In genomic region chr1:85109475-85109874, GRCh38 we compare ENCODE assay signal across 8 cellular contexts.
A peak's percentile ranks its signal among the peaks of the same experiment; 100 is the strongest.
DNase-seq lines count a peak whose midpoint lies in the region; ATAC-seq and TF ChIP-seq lines count a peak whose summit lies in the region.

No MANE protein-coding gene starts in this region.

- no peaks in the 10 kb centered on the region for H3K36me3 Mint-ChIP-seq in activated CD4-positive, alpha-beta T cell treated with anti-CD3 and anti-CD28 coated beads, Interleukin-2, amount 10 ng/mL, durations not matched to agents 7 days and 5 days (ENCODE audit: low read depth)
- no peaks in the 10 kb centered on the region for H3K36me3 Mint-ChIP-seq in naive thymus-derived CD8-positive, alpha-beta T cell

- CTCF ChIA-PET in activated CD4-positive, alpha-beta T cell treated with anti-CD3 and anti-CD28 coated beads, Interleukin-2, amount 10 ng/mL, durations not matched to agents 7 days and 5 days (lab: Charles Lee): interaction anchor here (0.7 to 2.9 kb wide), 8 partner anchors 81 to 327 kb away, joined by 3 to 19 read pairs (median 3); partner anchors contain the start of genes BCL10 and C1orf52

- H3K4me3 ChIP-seq in GM12864 (ENCODE audit: low read depth, low read length): no peak overlapping the region

- peaks cover 20% of the 10 kb centered on the region for H3K27me3 Mint-ChIP-seq in activated CD4-positive, alpha-beta T cell treated with anti-CD3 and anti-CD28 coated beads, Interleukin-2, amount 10 ng/mL, durations not matched to agents 7 days and 5 days
- H3K27me3 Mint-ChIP-seq in naive thymus-derived CD8-positive, alpha-beta T cell: peaks cover 0 to 3% (median 0%) of the 10 kb centered on the region in 5 donors

- peak; percentile 37 for DNase-seq in A172 (ENCODE audit: low spot score)
- no peak for DNase-seq in GM12864 (ENCODE audit: low read depth)
- peak; percentile 73 for DNase-seq in NCI-H345 (lab: John Stamatoyannopoulos, UW)
- DNase-seq in activated CD4-positive, alpha-beta T cell treated with anti-CD3 and anti-CD28 coated beads, Interleukin-2, amount 10 ng/mL, durations not matched to agents 7 days and 5 days: peak; percentile 44
- DNase-seq in naive thymus-derived CD8-positive, alpha-beta T cell: peak; percentile 8 to 76 (median 41)

- no peaks in the 10 kb centered on the region for H3K4me1 Mint-ChIP-seq in activated CD4-positive, alpha-beta T cell treated with anti-CD3 and anti-CD28 coated beads, Interleukin-2, amount 10 ng/mL, durations not matched to agents 7 days and 5 days
- H3K4me1 Mint-ChIP-seq in naive thymus-derived CD8-positive, alpha-beta T cell: no peaks in the 10 kb centered on the region

- H3K4me3 Mint-ChIP-seq in activated CD4-positive, alpha-beta T cell treated with anti-CD3 and anti-CD28 coated beads, Interleukin-2, amount 10 ng/mL, durations not matched to agents 7 days and 5 days: no peak overlapping the region
- H3K4me3 Mint-ChIP-seq in naive thymus-derived CD8-positive, alpha-beta T cell: no peak overlapping the region

- no peak overlapping the region for H3K27ac Mint-ChIP-seq in activated CD4-positive, alpha-beta T cell treated with anti-CD3 and anti-CD28 coated beads, Interleukin-2, amount 10 ng/mL, durations not matched to agents 7 days and 5 days
- H3K27ac Mint-ChIP-seq in naive thymus-derived CD8-positive, alpha-beta T cell: no peak overlapping the region

- peak; percentile 77 for TF ChIP-seq CTCF in GM12864 (IDR thresholded peaks at IDR 0.05; ENCODE audit: low read depth, low read length, missing control alignments)

- H3K9me3 Mint-ChIP-seq in activated CD4-positive, alpha-beta T cell treated with anti-CD3 and anti-CD28 coated beads, Interleukin-2, amount 10 ng/mL, durations not matched to agents 7 days and 5 days: no peaks in the 10 kb centered on the region
- no peaks in the 10 kb centered on the region for H3K9me3 Mint-ChIP-seq in naive thymus-derived CD8-positive, alpha-beta T cell

- ATAC-seq in HG02973 (IDR thresholded peaks at IDR 0.05; ENCODE audit: unreplicated experiment) (peak; percentile 69), esophagus mucosa (peak; percentile 65), HG03521 (IDR thresholded peaks at IDR 0.05; ENCODE audit: unreplicated experiment) (no peak)
- ATAC-seq in naive thymus-derived CD8-positive, alpha-beta T cell: peak; percentile 82 to 94

- POLR2A ChIA-PET in activated CD4-positive, alpha-beta T cell treated with anti-CD3 and anti-CD28 coated beads, Interleukin-2, amount 10 ng/mL, durations not matched to agents 7 days and 5 days (lab: Charles Lee): no interaction called here
- POLR2A ChIA-PET in naive thymus-derived CD8-positive, alpha-beta T cell (lab: Charles Lee): interaction anchor here (0.7 to 1.5 kb wide), 4 partner anchors 92 to 150 kb away, joined by 3 to 6 read pairs (median 4); partner anchors contain the start of gene C1orf52
